Comparison of ENCODE assay signal across 12 cellular contexts in genomic region chr7:106068986-106069385, GRCh38. TPM values are rescaled to one million over a fixed set of nuclear protein-coding genes. Genes with fewer than 3 reads are reported as not detected.
DNase-seq lines count a peak whose midpoint lies in the region; ATAC-seq and TF ChIP-seq lines count a peak whose summit lies in the region.
"Had no signal": no experiment of that assay in that cellular context is flagged by ENCODE, and none has a peak within 500 bp of the region (broad histone marks: within the 10 kb centered on the region; RNA-seq: fewer than 3 reads in every experiment).

No MANE protein-coding gene starts in this region.

- H3K4me1 ChIP-seq in Panc1 (ENCODE audit: control insufficient read depth, insufficient read depth, low read length) (peaks cover 43% of the 10 kb centered on the region), stomach (peaks cover 56 to 82% (median 69%) of the 10 kb centered on the region in 4 donors), neural progenitor cell (peaks cover 19% of the 10 kb centered on the region)
- peaks cover 22% of the 10 kb centered on the region for H3K4me1 ChIP-seq in effector memory CD4-positive, alpha-beta T cell (ENCODE audit: control insufficient read depth, insufficient read depth, low read length, poor library complexity, severe bottlenecking)

- CTCF ChIA-PET in Panc1 (lab: Charles Lee), result no interaction called here

- no peak overlapping the region for H3K27ac Mint-ChIP-seq in neural progenitor cell

- intact Hi-C loops in Panc1 (cut with micrococcal nuclease; ENCODE audit: unreplicated experiment) (no loop called here), stomach (cut with DNase I; ENCODE audit: low total_unique reads) (loop anchor here (10.0 kb wide), 1 partner anchor 46 kb away; the partner anchor contains the start of gene SYPL1)

- POLR2A ChIA-PET in Panc1 (lab: Charles Lee), result interaction anchor here (0.7 kb wide), 1 partner anchor 15 kb away, joined by 6 read pairs; no protein-coding TSS in a partner anchor

- no peak for ATAC-seq in Panc1
- ATAC-seq: stimulated activated naive CD8-positive, alpha-beta T cell treated with anti-CD3 and anti-CD28 coated beads, Interleukin-15, amount 100 ng/mL, for 72 hours had no signal

- no peaks in the 10 kb centered on the region for H3K9me3 ChIP-seq in Panc1 (ENCODE audit: control insufficient read depth, insufficient read depth, low read depth, low read length)
- H3K9me3 ChIP-seq in stomach, result no peaks in the 10 kb centered on the region
- H3K9me3 ChIP-seq in effector memory CD4-positive, alpha-beta T cell (ENCODE audit: control insufficient read depth, low read length), result no peaks in the 10 kb centered on the region
- no peaks in the 10 kb centered on the region for H3K9me3 ChIP-seq in neural progenitor cell (ENCODE audit: low read depth)
- H3K9me3 ChIP-seq: SJSA1 had no signal

- no TSS peak for BruUV-seq in Panc1 (replicated peaks; lab: Mats Ljungman, UMichigan)

- H3K9ac ChIP-seq in neural progenitor cell, result no peak overlapping the region

- TF ChIP-seq EP300 in stomach (IDR thresholded peaks at IDR 0.05), result no peak

- H4K20me1 ChIP-seq in neural progenitor cell (ENCODE audit: low read depth), result no peaks in the 10 kb centered on the region

- no peaks in the 10 kb centered on the region for H3K36me3 Mint-ChIP-seq in neural progenitor cell
- H3K36me3 Mint-ChIP-seq: activated CD4-positive, alpha-beta memory T cell treated with anti-CD3 and anti-CD28 coated beads for 36 hours had no signal

- TF ChIP-seq POLR2A in stomach (IDR thresholded peaks at IDR 0.05), result no peak

- H3K27me3 Mint-ChIP-seq in neural progenitor cell (ENCODE audit: insufficient read depth, low read depth), result peaks cover 9% of the 10 kb centered on the region
- H3K27me3 Mint-ChIP-seq: activated CD4-positive, alpha-beta memory T cell treated with anti-CD3 and anti-CD28 coated beads for 36 hours; stimulated activated naive CD8-positive, alpha-beta T cell treated with anti-CD3 and anti-CD28 coated beads, Interleukin-15, amount 100 ng/mL, for 72 hours had no signal

- WGBS in stomach, 5 donors, result 54 to 71% (median 70%) methylated on average over 3 of the region's 3 CpGs

- H3K27me3 ChIP-seq in Panc1 (ENCODE audit: control insufficient read depth, insufficient read depth, low read length), result no peaks in the 10 kb centered on the region
- H3K27me3 ChIP-seq in stomach, result no peaks in the 10 kb centered on the region
- no peaks in the 10 kb centered on the region for H3K27me3 ChIP-seq in effector memory CD4-positive, alpha-beta T cell (replicated peaks; ENCODE audit: control insufficient read depth, insufficient read depth, low read length, poor library complexity, severe bottlenecking)
- H3K27me3 ChIP-seq in neural progenitor cell, result no peaks in the 10 kb centered on the region
- H3K27me3 ChIP-seq: SJSA1 had no signal

- H3K27ac ChIP-seq in Panc1 (ENCODE audit: low read length) (peak overlapping the region; percentile 11; the same call in 1 of the 2 replicates), stomach (peak overlapping the region in 4 of 5 donors; percentile 76 to 88 (median 82)), neural progenitor cell (no peak overlapping the region)
- no peak overlapping the region for H3K27ac ChIP-seq in effector memory CD4-positive, alpha-beta T cell (ENCODE audit: insufficient read depth, low read length, poor library complexity, severe bottlenecking)
- H3K27ac ChIP-seq: SJSA1 had no signal

- H3K36me3 ChIP-seq in Panc1 (ENCODE audit: control insufficient read depth, insufficient read depth, low read length) (no peaks in the 10 kb centered on the region), stomach (no peaks in the 10 kb centered on the region), neural progenitor cell (no peaks in the 10 kb centered on the region)
- H3K36me3 ChIP-seq in effector memory CD4-positive, alpha-beta T cell (ENCODE audit: control insufficient read depth, insufficient read depth, low read length), result no peaks in the 10 kb centered on the region
- H3K36me3 ChIP-seq: SJSA1 had no signal

- H2AFZ ChIP-seq in neural progenitor cell (replicated peaks), result no peak overlapping the region

- H3K4me1 Mint-ChIP-seq in neural progenitor cell, result peaks cover 37% of the 10 kb centered on the region

- H3F3A ChIP-seq in neural progenitor cell (ENCODE audit: low read depth), result peaks cover 11% of the 10 kb centered on the region

- TF ChIP-seq CTCF in Panc1 (IDR thresholded peaks at IDR 0.05) (no peak), fibroblast of mammary gland (conservative IDR thresholded peaks at IDR 0.05; ENCODE audit: control insufficient read depth, insufficient read depth, low read depth, low read length) (no peak), stomach (IDR thresholded peaks at IDR 0.05) (no peak), neural progenitor cell (IDR thresholded peaks at IDR 0.05) (no peak)

- DNase-seq in GM04503 (ENCODE audit: low read depth), result peak; percentile 52
- no peak for DNase-seq in Panc1 (ENCODE audit: low read depth, low spot score)
- DNase-seq in fibroblast of mammary gland (ENCODE audit: low read depth), result peak; percentile 13
- DNase-seq in stomach, result no peak
- no peak for DNase-seq in effector memory CD4-positive, alpha-beta T cell
- no peak for DNase-seq in DMS153 treated with DMSO at 0.1 percent for 48 hours (lab: John Stamatoyannopoulos, UW; ENCODE audit: unreplicated experiment)
- no peak for DNase-seq in neural progenitor cell (ENCODE audit: low spot score)
- DNase-seq: activated CD4-positive, alpha-beta memory T cell treated with anti-CD3 and anti-CD28 coated beads for 36 hours; aorta; stimulated activated CD4-positive, alpha-beta T cell treated with anti-CD3 and anti-CD28 coated beads, Interleukin-1b, Interleukin-23, amount 100 ng/mL, for 48 hours; stimulated activated naive CD8-positive, alpha-beta T cell treated with anti-CD3 and anti-CD28 coated beads, Interleukin-15, amount 100 ng/mL, for 72 hours had no signal

- no peak overlapping the region for H3K4me3 ChIP-seq in Panc1 (ENCODE audit: low read depth in 2 of 2, low read length in 2 of 2)
- no peak overlapping the region for H3K4me3 ChIP-seq in fibroblast of mammary gland (ENCODE audit: control insufficient read depth, low read depth, low read length)
- H3K4me3 ChIP-seq in stomach, result no peak overlapping the region
- H3K4me3 ChIP-seq in effector memory CD4-positive, alpha-beta T cell (ENCODE audit: insufficient read depth, low read depth, low read length, poor library complexity, severe bottlenecking), result no peak overlapping the region
- no peak overlapping the region for H3K4me3 ChIP-seq in neural progenitor cell
- H3K4me3 ChIP-seq: SJSA1 had no signal

- no peak overlapping the region for H3K4me3 Mint-ChIP-seq in neural progenitor cell
- H3K4me3 Mint-ChIP-seq: activated CD4-positive, alpha-beta memory T cell treated with anti-CD3 and anti-CD28 coated beads for 36 hours; stimulated activated naive CD8-positive, alpha-beta T cell treated with anti-CD3 and anti-CD28 coated beads, Interleukin-15, amount 100 ng/mL, for 72 hours had no signal

- no peak overlapping the region for H3K4me2 ChIP-seq in neural progenitor cell

- H3K9me3 Mint-ChIP-seq in neural progenitor cell, result no peaks in the 10 kb centered on the region
- H3K9me3 Mint-ChIP-seq: activated CD4-positive, alpha-beta memory T cell treated with anti-CD3 and anti-CD28 coated beads for 36 hours; stimulated activated naive CD8-positive, alpha-beta T cell treated with anti-CD3 and anti-CD28 coated beads, Interleukin-15, amount 100 ng/mL, for 72 hours had no signal

- H3K79me2 ChIP-seq in neural progenitor cell (ENCODE audit: low read depth), result no peaks in the 10 kb centered on the region

- in situ Hi-C loops in Panc1 (cut with HindIII; ENCODE audit: low pct_unique_long_range_greater_than_20kb, low sequenced_read_pairs), result loop anchor here (25.0 kb wide), 1 partner anchor 93 kb away; no protein-coding TSS in a partner anchor

RNA-seq across cellular contexts. Expression of gene SYPL1, which starts 43.1 kb away (rescaled TPM):
- total RNA-seq in Panc1 (2021; ENCODE audit: unreplicated experiment) (98.3 TPM), stomach (100 to 1,000 TPM in 3 of 5 donors, 10 to 100 TPM in 1, 1 to 10 TPM in 1; 5.2 to 157 (median 103) TPM), neural progenitor cell (ENCODE audit: low replicate concordance) (29.9 and 48.8 TPM in 2 replicates)
- 59.7 TPM for polyA plus RNA-seq in Panc1 (2012; ENCODE audit: insufficient read length)
- polyA plus RNA-seq in stomach, result 10 to 100 TPM; 42.2 to 80.0 (median 49.9) TPM

Comparison
In these comparisons a context has a peak if more than half of its experiments do, and no peak if none do; other contexts are left out.
1. DNase-seq: peak in GM04503 (single experiment) and fibroblast of mammary gland (single experiment); none in Panc1 (single experiment), stomach (single experiment), effector memory CD4-positive, alpha-beta T cell (0 of 3), DMS153 treated with DMSO at 0.1 percent for 48 hours (single experiment) and neural progenitor cell (single experiment).
2. H3K27ac ChIP-seq: peak in Panc1 (single experiment) and stomach (4 of 5); none in effector memory CD4-positive, alpha-beta T cell (single experiment) and neural progenitor cell (single experiment).